In genomic region chr2:2701813-2702212, GRCh38 we compare ENCODE assay signal across 24 cellular contexts.
DNase-seq lines count a peak whose midpoint lies in the region; TF ChIP-seq lines count a peak whose summit lies in the region.
"Had no signal": no experiment of that assay in that cellular context is flagged by ENCODE, and none has a peak within 500 bp of the region (broad histone marks: within the 10 kb centered on the region; RNA-seq: fewer than 3 reads in every experiment).

No MANE protein-coding gene starts in this region.

- no peaks in the 10 kb centered on the region for H3K9me3 Mint-ChIP-seq in brain
- H3K9me3 Mint-ChIP-seq in neural crest cell = no peaks in the 10 kb centered on the region
- H3K9me3 Mint-ChIP-seq: CD8-positive, alpha-beta memory T cell had no signal

- DNase-seq in neural crest cell (ENCODE audit: low read depth, low spot score) = no peak
- peak; percentile 55 for DNase-seq in posterior vena cava (ENCODE audit: low spot score)
- no peak for DNase-seq in NCI-H69 (lab: John Stamatoyannopoulos, UW)
- no peak for DNase-seq in retina
- DNase-seq in suprapubic skin (ENCODE audit: low spot score in 2 of 2) = no peak
- DNase-seq in GM19238 (ENCODE audit: insufficient read length, low spot score) = no peak
- DNase-seq: 8988T; ACHN; BE2C; C1 segment of cervical spinal cord; CD4-positive, alpha-beta memory T cell; CD4-positive, CD25-positive, alpha-beta regulatory T cell; CD8-positive, alpha-beta memory T cell; COR-L47; DMS 273 treated with DMSO at 0.1 percent for 48 hours; DMS153; DMS53; DND-41; EL; GDM1 had no signal

- H3K36me3 ChIP-seq in suprapubic skin = no peaks in the 10 kb centered on the region
- H3K36me3 ChIP-seq: BE2C, BLaER1 had no signal

- no peak for TF ChIP-seq EP300 in suprapubic skin (IDR thresholded peaks at IDR 0.05)

- peaks cover 85% of the 10 kb centered on the region for H3K4me1 Mint-ChIP-seq in brain
- peaks cover 38% of the 10 kb centered on the region for H3K4me1 Mint-ChIP-seq in neural crest cell
- H3K4me1 Mint-ChIP-seq: CD8-positive, alpha-beta memory T cell had no signal

- H3K4me3 Mint-ChIP-seq in brain (no peak overlapping the region), neural crest cell (no peak overlapping the region)
- H3K4me3 Mint-ChIP-seq: CD14-positive monocyte; CD4-positive, alpha-beta memory T cell; CD4-positive, CD25-positive, alpha-beta regulatory T cell; CD8-positive, alpha-beta memory T cell had no signal

- no peak for TF ChIP-seq CTCF in brain (conservative IDR thresholded peaks at IDR 0.05)
- no peak for TF ChIP-seq CTCF in neural crest cell (conservative IDR thresholded peaks at IDR 0.05)
- no peak for TF ChIP-seq CTCF in suprapubic skin (IDR thresholded peaks at IDR 0.05)

- H3K27ac Mint-ChIP-seq in brain = peak overlapping the region in 3 of 5 experiments; percentile 35 to 70 (median 35)
- H3K27ac Mint-ChIP-seq in neural crest cell (ENCODE audit: unreplicated experiment) = peak overlapping the region; percentile 19
- H3K27ac Mint-ChIP-seq: CD4-positive, alpha-beta memory T cell; CD4-positive, CD25-positive, alpha-beta regulatory T cell; CD8-positive, alpha-beta memory T cell had no signal

- H3K27me3 ChIP-seq in suprapubic skin = peaks cover 7% of the 10 kb centered on the region
- H3K27me3 ChIP-seq: BE2C, BLaER1 had no signal

- no peaks in the 10 kb centered on the region for H3K4me1 ChIP-seq in suprapubic skin

- no peaks in the 10 kb centered on the region for H3K9me3 ChIP-seq in suprapubic skin
- H3K9me3 ChIP-seq: BE2C, BLaER1 had no signal

- H3K27ac ChIP-seq in suprapubic skin = no peak overlapping the region
- H3K27ac ChIP-seq: BLaER1 had no signal

- no peaks in the 10 kb centered on the region for H3K36me3 Mint-ChIP-seq in brain
- no peaks in the 10 kb centered on the region for H3K36me3 Mint-ChIP-seq in neural crest cell (ENCODE audit: low read depth)
- H3K36me3 Mint-ChIP-seq: CD14-positive monocyte; CD4-positive, alpha-beta memory T cell; CD4-positive, CD25-positive, alpha-beta regulatory T cell; CD8-positive, alpha-beta memory T cell had no signal

- H3K27me3 Mint-ChIP-seq in brain = no peaks in the 10 kb centered on the region
- H3K27me3 Mint-ChIP-seq in neural crest cell (ENCODE audit: low read depth) = peaks cover 6% of the 10 kb centered on the region
- H3K27me3 Mint-ChIP-seq: CD4-positive, alpha-beta memory T cell; CD4-positive, CD25-positive, alpha-beta regulatory T cell had no signal

- no peak for TF ChIP-seq POLR2A in suprapubic skin (IDR thresholded peaks at IDR 0.05)

- intact Hi-C loops in posterior vena cava (cut with DNase I) = no loop called here

- H3K4me3 ChIP-seq in suprapubic skin = no peak overlapping the region
- H3K4me3 ChIP-seq: BLaER1, GM12878 had no signal

- WGBS in suprapubic skin = 89% methylated on average over 7 of the region's 8 CpGs
